In the genomic region with DNA sequence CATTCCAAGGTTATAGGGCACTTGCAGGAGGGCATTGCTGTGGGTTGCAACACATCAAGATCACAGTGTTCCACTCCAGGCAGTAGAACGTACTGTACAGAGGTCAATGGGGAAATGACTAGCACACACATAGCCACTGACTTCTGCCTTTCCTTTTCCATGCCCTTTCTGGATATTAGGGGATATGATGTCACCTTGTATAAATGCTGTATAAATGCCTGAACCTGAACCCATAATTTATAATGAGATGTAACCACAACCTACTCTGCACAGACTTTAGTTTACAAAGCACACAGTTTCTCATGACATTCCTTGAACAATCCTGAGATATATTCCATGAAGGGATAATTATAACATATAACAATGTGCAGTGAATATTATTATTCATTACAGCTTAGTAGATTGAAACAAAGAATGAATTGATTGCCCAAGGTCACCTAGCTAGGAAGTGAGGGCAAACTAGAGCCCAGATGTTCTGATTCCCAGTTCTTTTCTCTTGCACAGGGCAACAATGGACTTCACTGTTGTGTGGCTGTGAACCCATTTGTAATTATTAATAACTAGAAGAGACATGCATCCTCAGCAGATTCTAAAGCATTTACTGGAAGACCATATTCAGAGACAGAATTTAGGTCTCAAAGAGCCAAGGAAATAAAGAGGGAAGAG, we compare ENCODE assay signal across 14 cellular contexts. TPM values are rescaled to one million over a fixed set of nuclear protein-coding genes. Genes with fewer than 3 reads are reported as not detected.
DNase-seq lines count a peak whose midpoint lies in the region; ATAC-seq, FAIRE-seq and TF ChIP-seq lines count a peak whose summit lies in the region.
"Had no signal": no experiment of that assay in that cellular context is flagged by ENCODE, and none has a peak within 500 bp of the region (broad histone marks: within the 10 kb centered on the region; RNA-seq: fewer than 3 reads in every experiment).

No MANE protein-coding gene starts in this region.

- no peak overlapping the region for H3K4me3 ChIP-seq in AG04450 (ENCODE audit: low read depth, low read length)
- no peak overlapping the region for H3K4me3 ChIP-seq in MG63
- H3K4me3 ChIP-seq in esophagus muscularis mucosa: no peak overlapping the region
- H3K4me3 ChIP-seq in HepG2 (replicated peaks in 1 of 3; ENCODE audit: insufficient read depth in 1 of 3, low read depth in 2 of 3, low read length in 3 of 3): no peak overlapping the region
- H3K4me3 ChIP-seq in ovary: no peak overlapping the region
- H3K4me3 ChIP-seq: K562 had no signal

- peak; percentile 36 for TF ChIP-seq EP300 in esophagus muscularis mucosa (IDR thresholded peaks at IDR 0.05)
- no peak for TF ChIP-seq EP300 in HepG2 (IDR thresholded peaks at IDR 0.05; ENCODE audit: low read depth in 2 of 2, low read length in 2 of 2)
- TF ChIP-seq EP300 in HepG2 (CRISPR knock-in tag; IDR thresholded peaks at IDR 0.05; ENCODE audit: borderline replicate concordance): no peak
- no peak for TF ChIP-seq EP300 in ovary (IDR thresholded peaks at IDR 0.05)

- H3K79me2 ChIP-seq in HepG2 (ENCODE audit: insufficient read depth, low read length): no peaks in the 10 kb centered on the region

- no peaks in the 10 kb centered on the region for H3K27me3 ChIP-seq in AG04450 (ENCODE audit: control insufficient read depth, insufficient read depth, low read length)
- H3K27me3 ChIP-seq in MG63: no peaks in the 10 kb centered on the region
- H3K27me3 ChIP-seq in esophagus muscularis mucosa: no peaks in the 10 kb centered on the region
- H3K27me3 ChIP-seq in HepG2 (ENCODE audit: control insufficient read depth in 1 of 2, insufficient read depth in 2 of 2, low read length in 2 of 2): peaks cover 0 to 14% of the 10 kb centered on the region in 2 experiments; a peak in 4 of 5 replicates
- H3K27me3 ChIP-seq in ovary: no peaks in the 10 kb centered on the region
- H3K27me3 ChIP-seq: BE2C had no signal

- H3K9me3 ChIP-seq in AG04450 (ENCODE audit: control insufficient read depth, insufficient read depth, low read length): no peaks in the 10 kb centered on the region
- H3K9me3 ChIP-seq in MG63: no peaks in the 10 kb centered on the region
- no peaks in the 10 kb centered on the region for H3K9me3 ChIP-seq in esophagus muscularis mucosa
- H3K9me3 ChIP-seq in HepG2 (ENCODE audit: low read length): no peaks in the 10 kb centered on the region
- no peaks in the 10 kb centered on the region for H3K9me3 ChIP-seq in ovary
- H3K9me3 ChIP-seq: BE2C had no signal

- POLR2A ChIA-PET in AG04450 (lab: Yijun Ruan, JAX): interaction anchor here (0.7 kb wide), 1 partner anchor 293 kb away, joined by 3 read pairs; no protein-coding TSS in a partner anchor
- POLR2A ChIA-PET in HepG2 (lab: Yijun Ruan, JAX): interaction anchor here (1.3 kb wide), 1 partner anchor 37 kb away, joined by 4 read pairs; no protein-coding TSS in a partner anchor

- no peak for TF ChIP-seq CTCF in AG04450 (IDR thresholded peaks at IDR 0.05; ENCODE audit: low read depth, low read length)
- no peak for TF ChIP-seq CTCF in esophagus muscularis mucosa (IDR thresholded peaks at IDR 0.05)
- no peak for TF ChIP-seq CTCF in HepG2 (CRISPR knock-in tag; IDR thresholded peaks at IDR 0.05)
- no peak for TF ChIP-seq CTCF in ovary (IDR thresholded peaks at IDR 0.05)
- no peak for TF ChIP-seq CTCF in endothelial cell (IDR thresholded peaks at IDR 0.05; ENCODE audit: unreplicated experiment)

- H3K36me3 Mint-ChIP-seq in endothelial cell (ENCODE audit: low read depth, unreplicated experiment): no peaks in the 10 kb centered on the region
- H3K36me3 Mint-ChIP-seq: naive thymus-derived CD8-positive, alpha-beta T cell had no signal

- 69% methylated on average over 1 of the region's 1 CpG for WGBS in esophagus muscularis mucosa
- 0% methylated on average over 1 of the region's 1 CpG for WGBS in HepG2 (ENCODE audit: low lambda C conversion rate)
- WGBS in ovary, 3 donors: 67 to 80% (median 77%) methylated on average over 1 of the region's 1 CpG

- H3K4me2 ChIP-seq in HepG2 (ENCODE audit: low read depth, low read length): no peak overlapping the region

- ATAC-seq in HepG2: peak; percentile 40; the same call in 1 of the 3 replicates
- ATAC-seq: K562; naive thymus-derived CD8-positive, alpha-beta T cell had no signal

- peaks cover 3% of the 10 kb centered on the region for H3K27me3 Mint-ChIP-seq in endothelial cell (ENCODE audit: unreplicated experiment)

- intact Hi-C loops in esophagus muscularis mucosa (cut with DNase I): no loop called here
- intact Hi-C loops in HepG2 (cut with micrococcal nuclease; ENCODE audit: unreplicated experiment): no loop called here
- intact Hi-C loops in ovary (cut with DNase I): no loop called here

- H2AFZ ChIP-seq in HepG2 (ENCODE audit: low read length): no peak overlapping the region

- FAIRE-seq in HepG2 (lab: Jason Lieb, UNC): no peak
- FAIRE-seq: K562 had no signal

- no peak for TF ChIP-seq RAD21 in HepG2 (CRISPR knock-in tag; IDR thresholded peaks at IDR 0.05)

- H3K27ac ChIP-seq in AG04450 (ENCODE audit: low read depth, low read length) (peak overlapping the region; percentile 77), esophagus muscularis mucosa (replicated peaks in 1 of 4) (peak overlapping the region in 3 of 4 donors; percentile 35 to 46 (median 43)), HepG2 (ENCODE audit: extremely low read length, insufficient read depth, low read length) (no peak overlapping the region), ovary (no peak overlapping the region)

- CTCF ChIA-PET in AG04450 (lab: Charles Lee) (interaction anchor here (1.3 to 2.3 kb wide), 3 partner anchors 21 to 102 kb away, joined by 4 to 9 read pairs (median 9); no protein-coding TSS in a partner anchor), HepG2 (lab: Yijun Ruan, JAX; ENCODE audit: low intra/inter-chr PET ratio, low total read pairs) (interaction anchor here (1.0 kb wide), 1 partner anchor 94 kb away, joined by 4 read pairs; no protein-coding TSS in a partner anchor)

- no peaks in the 10 kb centered on the region for H3K9me3 Mint-ChIP-seq in endothelial cell (ENCODE audit: unreplicated experiment)
- H3K9me3 Mint-ChIP-seq: activated B cell treated with CpG ODN at 0.5 μM for 24 hours; naive thymus-derived CD8-positive, alpha-beta T cell had no signal

- no peak for TF ChIP-seq POLR2A in esophagus muscularis mucosa (IDR thresholded peaks at IDR 0.05; ENCODE audit: low read depth)
- no peak for TF ChIP-seq POLR2A in HepG2 (IDR thresholded peaks at IDR 0.05; ENCODE audit: insufficient read depth in 1 of 2, low read depth in 2 of 2, low read length in 2 of 2)
- no peak for TF ChIP-seq POLR2A in ovary (IDR thresholded peaks at IDR 0.05)

- H3K4me1 Mint-ChIP-seq in endothelial cell (ENCODE audit: unreplicated experiment): peaks cover 19% of the 10 kb centered on the region
- H3K4me1 Mint-ChIP-seq: activated B cell treated with CpG ODN at 0.5 μM for 24 hours had no signal

- DNase-seq in AG04450 (ENCODE audit: low read depth, low spot score) (peak; percentile 62), MG63 (peak; percentile 32), esophagus muscularis mucosa (ENCODE audit: extremely low spot score) (no peak), HepG2 (ENCODE audit: low spot score) (no peak), inferior parietal cortex (ENCODE audit: extremely low spot score) (no peak), ovary (no peak), endothelial cell (ENCODE audit: low spot score) (no peak)
- no peak for DNase-seq in activated CD4-positive, alpha-beta T cell treated with anti-CD3 and anti-CD28 coated beads for 4 hours
- DNase-seq: activated B cell treated with CpG ODN at 0.5 μM for 24 hours; BE2C; naive thymus-derived CD8-positive, alpha-beta T cell; NCI-H2081; stimulated activated CD4-positive, alpha-beta T cell treated with anti-CD3 and anti-CD28 coated beads, Interleukin-15, amount 100 ng/mL, for 24 hours had no signal

- H3K36me3 ChIP-seq in MG63 (no peaks in the 10 kb centered on the region), esophagus muscularis mucosa (no peaks in the 10 kb centered on the region), HepG2 (replicated peaks in 1 of 2; ENCODE audit: control insufficient read depth in 1 of 2, insufficient read depth in 2 of 2, low read length in 2 of 2) (no peaks in the 10 kb centered on the region), ovary (no peaks in the 10 kb centered on the region)
- H3K36me3 ChIP-seq: BE2C had no signal

- in situ Hi-C loops in HepG2 (cut with HindIII; ENCODE audit: extremely low pct_ligation_motif_present, low pct_unique_long_range_greater_than_20kb): loop anchor here (25.0 kb wide), 1 partner anchor 427 kb away; the partner anchor contains the start of gene CSNK1A1

- no peak overlapping the region for H3K9ac ChIP-seq in HepG2 (ENCODE audit: insufficient read depth, low read depth, low read length)

- no peak overlapping the region for H3K27ac Mint-ChIP-seq in endothelial cell (ENCODE audit: unreplicated experiment)
- H3K27ac Mint-ChIP-seq: activated B cell treated with CpG ODN at 0.5 μM for 24 hours; naive thymus-derived CD8-positive, alpha-beta T cell had no signal

- H4K20me1 ChIP-seq in HepG2 (ENCODE audit: insufficient read depth, low read length): no peaks in the 10 kb centered on the region

- H3K4me1 ChIP-seq in esophagus muscularis mucosa (peaks cover 2 to 34% (median 16%) of the 10 kb centered on the region in 4 donors), HepG2 (ENCODE audit: insufficient read depth, low read length) (peaks cover 24% of the 10 kb centered on the region), ovary (ENCODE audit: insufficient read depth) (no peaks in the 10 kb centered on the region)
- H3K4me1 ChIP-seq: BE2C had no signal

- BruUV-seq in HepG2 (replicated peaks; lab: Mats Ljungman, UMichigan): no TSS peak

- H3K4me3 Mint-ChIP-seq in endothelial cell (ENCODE audit: unreplicated experiment): no peak overlapping the region
- H3K4me3 Mint-ChIP-seq: activated B cell treated with CpG ODN at 0.5 μM for 24 hours; naive thymus-derived CD8-positive, alpha-beta T cell had no signal

RNA-seq across cellular contexts. Expression of gene ABLIM3, which starts 5.6 kb away (rescaled TPM):
- polyA plus RNA-seq in AG04450 (2011; rRNA removed) (52.6 and 60.6 TPM in 2 replicates), HepG2 (2011; rRNA removed) (6.3 and 9.7 TPM in 2 replicates), ovary (10 to 100 TPM in 1 of 2 donors, 1 to 10 TPM in 1; 1.9 to 26.4 TPM)
- 90.4 and 128 TPM in 2 replicates for polyA minus RNA-seq in AG04450 (2011; rRNA and poly(A)+ RNA removed)
- total RNA-seq in MG63 (2014; rRNA removed; shearing (Covaris generic); ENCODE audit: low replicate concordance): 3.8 and 8.6 TPM in 2 replicates
- total RNA-seq in esophagus muscularis mucosa (10 to 100 TPM; 40.9 to 64.5 (median 45.8) TPM), HepG2 (2016; rRNA removed; fragmentation: Illumina TruSeq; extraction: Trizol) (0.53 and 0.67 TPM in 2 replicates), ovary (1 to 10 TPM; 1.7 to 9.3 (median 6.2) TPM), endothelial cell (ENCODE audit: unreplicated experiment) (3.6 TPM)
- 0.26 and 0.61 TPM in 2 replicates for total RNA-seq in HepG2 (2016; cell fraction: cytosol; rRNA removed; fragmentation: Illumina TruSeq; extraction: Trizol; ENCODE audit: low read depth)
- total RNA-seq in HepG2 (2016; cell fraction: insoluble cytoplasmic fraction; rRNA removed; fragmentation: Illumina TruSeq; extraction: Trizol): 0.61 and 0.63 TPM in 2 replicates
- 0.90 and 0.93 TPM in 2 replicates for total RNA-seq in HepG2 (2016; cell fraction: membrane; rRNA removed; fragmentation: Illumina TruSeq; extraction: Trizol)
- 0.72 and 1.0 TPM in 2 replicates for total RNA-seq in HepG2 (2016; cell fraction: nucleus; rRNA removed; fragmentation: Illumina TruSeq; extraction: Trizol)
- 4.9 and 6.0 TPM in 2 replicates for polyA plus RNA-seq in HepG2 (2011; cell fraction: cytosol; rRNA removed)
- 24.1 and 26.3 TPM in 2 replicates for polyA plus RNA-seq in HepG2 (2011; cell fraction: nucleus; rRNA removed)
- polyA plus RNA-seq in HepG2 (2012): 10.3 and 13.7 TPM in 2 replicates
- polyA plus RNA-seq in HepG2 (2016; cell fraction: cytosol; fragmentation: Illumina TruSeq; extraction: Trizol; ENCODE audit: low read depth): 0.49 and 0.66 TPM in 2 replicates
- polyA plus RNA-seq in HepG2 (2016; cell fraction: insoluble cytoplasmic fraction; fragmentation: Illumina TruSeq; extraction: Trizol; ENCODE audit: low read depth): 0.87 and 1.1 TPM in 2 replicates
- polyA plus RNA-seq in HepG2 (2016; cell fraction: membrane; fragmentation: Illumina TruSeq; extraction: Trizol; ENCODE audit: low read depth): 1.1 and 1.4 TPM in 2 replicates
- 1.6 and 2.5 TPM in 2 replicates for polyA plus RNA-seq in HepG2 (2016; cell fraction: nucleus; fragmentation: Illumina TruSeq; extraction: Trizol; ENCODE audit: insufficient read depth, low read depth)
- polyA minus RNA-seq in HepG2 (2011; rRNA and poly(A)+ RNA removed; ENCODE audit: low replicate concordance): 3.1 and 22.0 TPM in 2 replicates
- polyA minus RNA-seq in HepG2 (2011; cell fraction: cytosol; rRNA and poly(A)+ RNA removed): 2.4 and 4.0 TPM in 2 replicates
- 15.7 and 24.0 TPM in 2 replicates for polyA minus RNA-seq in HepG2 (2011; cell fraction: nucleus; rRNA and poly(A)+ RNA removed)
- total RNA-seq: activated B cell treated with CpG ODN at 0.5 μM for 24 hours; naive thymus-derived CD8-positive, alpha-beta T cell had no signal
- polyA plus RNA-seq: naive thymus-derived CD8-positive, alpha-beta T cell had no signal

Comparison
In these comparisons a context has a peak if more than half of its experiments do, and no peak if none do; other contexts are left out.
1. DNase-seq: peak in AG04450 (single experiment) and MG63 (single experiment); none in esophagus muscularis mucosa (single experiment), HepG2 (single experiment), inferior parietal cortex (single experiment), activated CD4-positive, alpha-beta T cell treated with anti-CD3 and anti-CD28 coated beads for 4 hours (0 of 2), ovary (0 of 5) and endothelial cell (single experiment).
2. H3K27ac ChIP-seq: peak in AG04450 (single experiment) and esophagus muscularis mucosa (3 of 4); none in HepG2 (single experiment) and ovary (0 of 2).